ENCODE assay signal across 8 cellular contexts in genomic region chr21:44709426-44710293, GRCh38. TPM values are rescaled to one million over a fixed set of nuclear protein-coding genes. Genes with fewer than 3 reads are reported as not detected.
DNase-seq lines count a peak whose midpoint lies in the region; ATAC-seq lines count a peak whose summit lies in the region.

No MANE protein-coding gene starts in this region.

- DNase-seq in CD1c-positive myeloid dendritic cell (ENCODE audit: extremely low spot score) (peak; percentile 30), NCI-H1417 treated with DMSO at 0.1 percent for 48 hours (lab: John Stamatoyannopoulos, UW) (peak; percentile 17), iPS-NIHi7 (ENCODE audit: extremely low spot score) (peak; percentile 10), cerebellum (ENCODE audit: low spot score) (no peak)
- peak in 1 of 2 donors; percentile 22 for DNase-seq in activated T-cell treated with anti-CD3 and anti-CD28 coated beads, Interleukin-2, amount 50 U/mL, for 72 hours
- no peak for DNase-seq in activated T-helper 2 cell treated with anti-CD3 and anti-CD28 coated beads, Interferon-gamma antibody, Interleukin-2, Interleukin-4, amounts not matched to agents 10 μg/mL and 5 μg/mL and 100 μg/mL, durations not matched to agents 14 hours and 24 hours and 36 hours (ENCODE audit: low spot score)

- peaks cover 95% of the 10 kb centered on the region for H3K27me3 Mint-ChIP-seq in activated T-cell treated with anti-CD3 and anti-CD28 coated beads, Interleukin-2, amount 50 U/mL, for 72 hours (ENCODE audit: low read depth)
- peaks cover 83% of the 10 kb centered on the region for H3K27me3 Mint-ChIP-seq in activated T-helper 2 cell treated with anti-CD3 and anti-CD28 coated beads, Interferon-gamma antibody, Interleukin-2, Interleukin-4, amounts not matched to agents 10 μg/mL and 5 μg/mL and 100 μg/mL, durations not matched to agents 14 hours and 24 hours and 36 hours (ENCODE audit: low read depth)

- H3K4me1 Mint-ChIP-seq in activated T-cell treated with anti-CD3 and anti-CD28 coated beads, Interleukin-2, amount 50 U/mL, for 72 hours (ENCODE audit: low read depth): peaks cover 19% of the 10 kb centered on the region
- H3K4me1 Mint-ChIP-seq in activated T-helper 2 cell treated with anti-CD3 and anti-CD28 coated beads, Interferon-gamma antibody, Interleukin-2, Interleukin-4, amounts not matched to agents 10 μg/mL and 5 μg/mL and 100 μg/mL, durations not matched to agents 14 hours and 24 hours and 36 hours (ENCODE audit: low read depth): peaks cover 2% of the 10 kb centered on the region

- ATAC-seq in activated T-cell treated with anti-CD3 and anti-CD28 coated beads, Interleukin-2, amount 50 U/mL, for 72 hours (replicated peaks in 1 of 2): peak in 1 of 2 donors; percentile 38
- ATAC-seq in HG02970 (IDR thresholded peaks at IDR 0.05; ENCODE audit: low FRiP score, unreplicated experiment): no peak
- ATAC-seq in GM19463 (IDR thresholded peaks at IDR 0.05; ENCODE audit: unreplicated experiment): no peak

- peak overlapping the region; percentile 54 to 60 for H3K4me3 Mint-ChIP-seq in activated T-cell treated with anti-CD3 and anti-CD28 coated beads, Interleukin-2, amount 50 U/mL, for 72 hours
- no peak overlapping the region for H3K4me3 Mint-ChIP-seq in activated T-helper 2 cell treated with anti-CD3 and anti-CD28 coated beads, Interferon-gamma antibody, Interleukin-2, Interleukin-4, amounts not matched to agents 10 μg/mL and 5 μg/mL and 100 μg/mL, durations not matched to agents 14 hours and 24 hours and 36 hours (ENCODE audit: low read depth)

- H3K36me3 Mint-ChIP-seq in activated T-cell treated with anti-CD3 and anti-CD28 coated beads, Interleukin-2, amount 50 U/mL, for 72 hours (ENCODE audit: insufficient read depth in 2 of 2): peaks cover 5 to 7% of the 10 kb centered on the region in 2 donors
- no peaks in the 10 kb centered on the region for H3K36me3 Mint-ChIP-seq in activated T-helper 2 cell treated with anti-CD3 and anti-CD28 coated beads, Interferon-gamma antibody, Interleukin-2, Interleukin-4, amounts not matched to agents 10 μg/mL and 5 μg/mL and 100 μg/mL, durations not matched to agents 14 hours and 24 hours and 36 hours (ENCODE audit: low read depth)

- no peak overlapping the region for H3K27ac Mint-ChIP-seq in activated T-cell treated with anti-CD3 and anti-CD28 coated beads, Interleukin-2, amount 50 U/mL, for 72 hours
- H3K27ac Mint-ChIP-seq in activated T-helper 2 cell treated with anti-CD3 and anti-CD28 coated beads, Interferon-gamma antibody, Interleukin-2, Interleukin-4, amounts not matched to agents 10 μg/mL and 5 μg/mL and 100 μg/mL, durations not matched to agents 14 hours and 24 hours and 36 hours: no peak overlapping the region

- intact Hi-C loops in activated T-helper 2 cell treated with anti-CD3 and anti-CD28 coated beads, Interferon-gamma antibody, Interleukin-2, Interleukin-4, amounts not matched to agents 10 μg/mL and 5 μg/mL and 100 μg/mL, durations not matched to agents 14 hours and 24 hours and 36 hours (cut with micrococcal nuclease): no loop called here

- peaks cover 3% of the 10 kb centered on the region in 2 donors for H3K9me3 Mint-ChIP-seq in activated T-cell treated with anti-CD3 and anti-CD28 coated beads, Interleukin-2, amount 50 U/mL, for 72 hours
- H3K9me3 Mint-ChIP-seq in activated T-helper 2 cell treated with anti-CD3 and anti-CD28 coated beads, Interferon-gamma antibody, Interleukin-2, Interleukin-4, amounts not matched to agents 10 μg/mL and 5 μg/mL and 100 μg/mL, durations not matched to agents 14 hours and 24 hours and 36 hours: peaks cover 8% of the 10 kb centered on the region

RNA-seq across cellular contexts. Expression of gene TSPEAR, which starts 1.7 kb away (rescaled TPM):
- not detected for total RNA-seq in activated T-cell treated with anti-CD3 and anti-CD28 coated beads, Interleukin-2, amount 50 U/mL, for 72 hours
- 0.09 TPM for total RNA-seq in cerebellum
- total RNA-seq in activated T-helper 2 cell treated with anti-CD3 and anti-CD28 coated beads, Interferon-gamma antibody, Interleukin-2, Interleukin-4, amounts not matched to agents 10 μg/mL and 5 μg/mL and 100 μg/mL, durations not matched to agents 14 hours and 24 hours and 36 hours: not detected in 2 replicates

RNA-seq across cellular contexts. Expression of gene KRTAP10-12, which starts 12.7 kb away (rescaled TPM):
- not detected for total RNA-seq in activated T-cell treated with anti-CD3 and anti-CD28 coated beads, Interleukin-2, amount 50 U/mL, for 72 hours
- total RNA-seq in cerebellum: not detected
- total RNA-seq in activated T-helper 2 cell treated with anti-CD3 and anti-CD28 coated beads, Interferon-gamma antibody, Interleukin-2, Interleukin-4, amounts not matched to agents 10 μg/mL and 5 μg/mL and 100 μg/mL, durations not matched to agents 14 hours and 24 hours and 36 hours: not detected in 2 replicates

RNA-seq across cellular contexts. Expression of gene KRTAP12-1, which starts 27.7 kb away (rescaled TPM):
- total RNA-seq in activated T-cell treated with anti-CD3 and anti-CD28 coated beads, Interleukin-2, amount 50 U/mL, for 72 hours: not detected
- total RNA-seq in cerebellum: not detected
- total RNA-seq in activated T-helper 2 cell treated with anti-CD3 and anti-CD28 coated beads, Interferon-gamma antibody, Interleukin-2, Interleukin-4, amounts not matched to agents 10 μg/mL and 5 μg/mL and 100 μg/mL, durations not matched to agents 14 hours and 24 hours and 36 hours: not detected in 2 replicates

RNA-seq across cellular contexts. Expression of gene KRTAP12-2, which starts 42.9 kb away (rescaled TPM):
- total RNA-seq in activated T-cell treated with anti-CD3 and anti-CD28 coated beads, Interleukin-2, amount 50 U/mL, for 72 hours: not detected
- not detected for total RNA-seq in cerebellum
- not detected in 2 replicates for total RNA-seq in activated T-helper 2 cell treated with anti-CD3 and anti-CD28 coated beads, Interferon-gamma antibody, Interleukin-2, Interleukin-4, amounts not matched to agents 10 μg/mL and 5 μg/mL and 100 μg/mL, durations not matched to agents 14 hours and 24 hours and 36 hours

RNA-seq across cellular contexts. Expression of gene KRTAP12-3, which starts 51.9 kb away (rescaled TPM):
- total RNA-seq in activated T-cell treated with anti-CD3 and anti-CD28 coated beads, Interleukin-2, amount 50 U/mL, for 72 hours: not detected
- not detected for total RNA-seq in cerebellum
- not detected in 2 replicates for total RNA-seq in activated T-helper 2 cell treated with anti-CD3 and anti-CD28 coated beads, Interferon-gamma antibody, Interleukin-2, Interleukin-4, amounts not matched to agents 10 μg/mL and 5 μg/mL and 100 μg/mL, durations not matched to agents 14 hours and 24 hours and 36 hours

Comparison
In these comparisons a context has a peak if more than half of its experiments do, and no peak if none do; other contexts are left out.
1. DNase-seq: peak in CD1c-positive myeloid dendritic cell (single experiment), NCI-H1417 treated with DMSO at 0.1 percent for 48 hours (single experiment) and iPS-NIHi7 (single experiment); none in cerebellum (single experiment) and activated T-helper 2 cell treated with anti-CD3 and anti-CD28 coated beads, Interferon-gamma antibody, Interleukin-2, Interleukin-4, amounts not matched to agents 10 μg/mL and 5 μg/mL and 100 μg/mL, durations not matched to agents 14 hours and 24 hours and 36 hours (single experiment).